ENCODE assay signal across 1 cellular context in genomic region chr4:93670434-93670833, GRCh38.
TF ChIP-seq lines count a peak whose summit lies in the region.

No MANE protein-coding gene starts in this region.

TF ChIP-seq in HCT116, 20 proteins besides CTCF, POLR2A, EP300 and RAD21:
- TF ChIP-seq POLR2AphosphoS5 (IDR thresholded peaks at IDR 0.05; ENCODE audit: low read depth, low read length) (no peak), YY1 (IDR thresholded peaks at IDR 0.05; ENCODE audit: extremely low read depth, insufficient replicate concordance, low read depth, low read length) (no peak), ZFX (IDR thresholded peaks at IDR 0.05) (no peak), ZBTB33 (IDR thresholded peaks at IDR 0.05; ENCODE audit: extremely low read depth, insufficient replicate concordance, low read length) (no peak), SIN3A (IDR thresholded peaks at IDR 0.05; ENCODE audit: low read depth) (no peak), EZH2 (IDR thresholded peaks at IDR 0.05) (no peak), SRF (IDR thresholded peaks at IDR 0.05; ENCODE audit: low read depth) (no peak), CBX3 (IDR thresholded peaks at IDR 0.05; ENCODE audit: low read depth) (no peak), TCF7L2 (IDR thresholded peaks at IDR 0.05; ENCODE audit: borderline replicate concordance, extremely low read depth, insufficient read depth, insufficient read length) (no peak), FOSL1 (IDR thresholded peaks at IDR 0.05; ENCODE audit: low read depth) (no peak), EZH2phosphoT487 (IDR thresholded peaks at IDR 0.05; ENCODE audit: borderline replicate concordance) (no peak), ELF1 (IDR thresholded peaks at IDR 0.05; ENCODE audit: borderline replicate concordance, low read depth) (no peak), ATF3 (IDR thresholded peaks at IDR 0.05) (no peak), ZNF274 (IDR thresholded peaks at IDR 0.05; ENCODE audit: low read depth, low read length) (no peak), CEBPB (IDR thresholded peaks at IDR 0.05; ENCODE audit: low read depth) (no peak)
